ENCODE assay signal across 1 cellular context in the genomic region with DNA sequence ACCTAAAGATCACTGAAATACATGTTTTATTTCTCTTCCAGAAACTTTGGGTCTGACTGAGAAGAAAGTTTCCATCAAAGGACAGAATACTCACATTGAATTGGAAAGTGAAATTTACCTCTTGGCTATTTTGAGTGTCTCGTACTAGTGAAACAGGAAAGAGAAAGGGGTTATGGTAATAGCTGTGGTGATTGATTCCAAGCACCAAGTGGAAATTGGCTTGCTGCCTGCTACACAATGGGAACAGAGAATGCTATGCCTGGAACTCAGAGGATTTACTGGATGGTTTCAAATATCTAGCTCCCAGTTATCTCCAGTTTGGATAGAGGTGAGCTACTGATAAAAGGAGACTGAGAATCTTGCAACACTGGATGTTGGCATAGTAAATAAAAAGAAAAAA.
TF ChIP-seq lines count a peak whose summit lies in the region.

No MANE protein-coding gene starts in this region.

TF ChIP-seq in GM12878, 131 proteins besides CTCF, POLR2A, EP300 and RAD21 (continued from another document):
- TF ChIP-seq, protein P1, sequence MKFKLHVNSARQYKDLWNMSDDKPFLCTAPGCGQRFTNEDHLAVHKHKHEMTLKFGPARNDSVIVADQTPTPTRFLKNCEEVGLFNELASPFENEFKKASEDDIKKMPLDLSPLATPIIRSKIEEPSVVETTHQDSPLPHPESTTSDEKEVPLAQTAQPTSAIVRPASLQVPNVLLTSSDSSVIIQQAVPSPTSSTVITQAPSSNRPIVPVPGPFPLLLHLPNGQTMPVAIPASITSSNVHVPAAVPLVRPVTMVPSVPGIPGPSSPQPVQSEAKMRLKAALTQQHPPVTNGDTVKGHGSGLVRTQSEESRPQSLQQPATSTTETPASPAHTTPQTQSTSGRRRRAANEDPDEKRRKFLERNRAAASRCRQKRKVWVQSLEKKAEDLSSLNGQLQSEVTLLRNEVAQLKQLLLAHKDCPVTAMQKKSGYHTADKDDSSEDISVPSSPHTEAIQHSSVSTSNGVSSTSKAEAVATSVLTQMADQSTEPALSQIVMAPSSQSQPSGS (IDR thresholded peaks at IDR 0.05; ENCODE audit: low read length), result no peak
- TF ChIP-seq CHD1 (IDR thresholded peaks at IDR 0.05; ENCODE audit: low read depth, low read length) (no peak), PAX8 (IDR thresholded peaks at IDR 0.05) (no peak), ZSCAN29 (IDR thresholded peaks at IDR 0.05) (no peak), DPF2 (IDR thresholded peaks at IDR 0.05) (no peak)
TF ChIP-seq in GM12878: peak in this region for 0.
